9 cellular contexts compared by ENCODE assay signal in genomic region chr3:15207836-15208504, GRCh38. TPM values are rescaled to one million over a fixed set of nuclear protein-coding genes. Genes with fewer than 3 reads are reported as not detected.
DNase-seq lines count a peak whose midpoint lies in the region; ATAC-seq and TF ChIP-seq lines count a peak whose summit lies in the region.
"Had no signal": no experiment of that assay in that cellular context is flagged by ENCODE, and none has a peak within 500 bp of the region (broad histone marks: within the 10 kb centered on the region; RNA-seq: fewer than 3 reads in every experiment).

No MANE protein-coding gene starts in this region.

- peaks cover 11% of the 10 kb centered on the region for H3K36me3 ChIP-seq in suprapubic skin

- peak overlapping the region; percentile 84 for H3K4me3 ChIP-seq in suprapubic skin

- TF ChIP-seq EP300 in suprapubic skin (IDR thresholded peaks at IDR 0.05): no peak

- peak overlapping the region; percentile 98 for H3K27ac ChIP-seq in suprapubic skin

- no peaks in the 10 kb centered on the region for H3K9me3 ChIP-seq in suprapubic skin

- no peaks in the 10 kb centered on the region for H3K9me3 Mint-ChIP-seq in activated CD4-positive, alpha-beta T cell treated with anti-CD3 and anti-CD28 coated beads, Interleukin-2, amount 10 ng/mL, durations not matched to agents 7 days and 5 days
- H3K9me3 Mint-ChIP-seq in activated T-helper 2 cell treated with anti-CD3 and anti-CD28 coated beads, Interferon-gamma antibody, Interleukin-2, Interleukin-4, amounts not matched to agents 10 μg/mL and 5 μg/mL and 100 μg/mL, durations not matched to agents 14 hours and 24 hours and 36 hours: no peaks in the 10 kb centered on the region
- no peaks in the 10 kb centered on the region for H3K9me3 Mint-ChIP-seq in immature natural killer cell

- 62% methylated on average over 5 of the region's 5 CpGs for WGBS in suprapubic skin

- no peak for ATAC-seq in GM18861 (IDR thresholded peaks at IDR 0.05; ENCODE audit: unreplicated experiment)
- ATAC-seq in HG03469 (IDR thresholded peaks at IDR 0.05; ENCODE audit: unreplicated experiment): no peak

- CTCF ChIA-PET in activated CD4-positive, alpha-beta T cell treated with anti-CD3 and anti-CD28 coated beads, Interleukin-2, amount 10 ng/mL, durations not matched to agents 7 days and 5 days (lab: Charles Lee): interaction anchor here (0.6 to 2.9 kb wide), 9 partner anchors 10 to 1709 kb away, joined by 3 to 14 read pairs (median 3); no protein-coding TSS in a partner anchor

- H3K36me3 Mint-ChIP-seq in activated CD4-positive, alpha-beta T cell treated with anti-CD3 and anti-CD28 coated beads, Interleukin-2, amount 10 ng/mL, durations not matched to agents 7 days and 5 days (ENCODE audit: low read depth): peaks cover 7% of the 10 kb centered on the region
- H3K36me3 Mint-ChIP-seq in activated T-helper 2 cell treated with anti-CD3 and anti-CD28 coated beads, Interferon-gamma antibody, Interleukin-2, Interleukin-4, amounts not matched to agents 10 μg/mL and 5 μg/mL and 100 μg/mL, durations not matched to agents 14 hours and 24 hours and 36 hours (ENCODE audit: low read depth): peaks cover 28% of the 10 kb centered on the region
- peaks cover 5 to 7% (median 5%) of the 10 kb centered on the region in 3 donors for H3K36me3 Mint-ChIP-seq in immature natural killer cell

- peak overlapping the region; percentile 58 for H3K4me3 Mint-ChIP-seq in activated CD4-positive, alpha-beta T cell treated with anti-CD3 and anti-CD28 coated beads, Interleukin-2, amount 10 ng/mL, durations not matched to agents 7 days and 5 days
- peak overlapping the region; percentile 96 for H3K4me3 Mint-ChIP-seq in activated T-helper 2 cell treated with anti-CD3 and anti-CD28 coated beads, Interferon-gamma antibody, Interleukin-2, Interleukin-4, amounts not matched to agents 10 μg/mL and 5 μg/mL and 100 μg/mL, durations not matched to agents 14 hours and 24 hours and 36 hours (ENCODE audit: low read depth)
- H3K4me3 Mint-ChIP-seq in immature natural killer cell: peak overlapping the region; percentile 87 to 94 (median 93)

- no peak for TF ChIP-seq POLR2A in suprapubic skin (IDR thresholded peaks at IDR 0.05)

- peaks cover 33% of the 10 kb centered on the region for H3K4me1 Mint-ChIP-seq in activated CD4-positive, alpha-beta T cell treated with anti-CD3 and anti-CD28 coated beads, Interleukin-2, amount 10 ng/mL, durations not matched to agents 7 days and 5 days
- H3K4me1 Mint-ChIP-seq in activated T-helper 2 cell treated with anti-CD3 and anti-CD28 coated beads, Interferon-gamma antibody, Interleukin-2, Interleukin-4, amounts not matched to agents 10 μg/mL and 5 μg/mL and 100 μg/mL, durations not matched to agents 14 hours and 24 hours and 36 hours (ENCODE audit: low read depth): peaks cover 29% of the 10 kb centered on the region
- peaks cover 28 to 59% of the 10 kb centered on the region in 2 donors for H3K4me1 Mint-ChIP-seq in immature natural killer cell

- POLR2A ChIA-PET in activated CD4-positive, alpha-beta T cell treated with anti-CD3 and anti-CD28 coated beads, Interleukin-2, amount 10 ng/mL, durations not matched to agents 7 days and 5 days (lab: Charles Lee): interaction anchor here (0.5 kb wide), 1 partner anchor 148 kb away, joined by 3 read pairs; no protein-coding TSS in a partner anchor

- DNase-seq in activated CD4-positive, alpha-beta T cell treated with anti-CD3 and anti-CD28 coated beads, Interleukin-2, amount 10 ng/mL, durations not matched to agents 7 days and 5 days: no peak
- no peak for DNase-seq in activated CD4-positive, alpha-beta T cell treated with anti-CD3 and anti-CD28 coated beads, Interleukin-2, amount 50 U/mL, for 1 hour
- DNase-seq in activated T-helper 2 cell treated with anti-CD3 and anti-CD28 coated beads, Interferon-gamma antibody, Interleukin-2, Interleukin-4, amounts not matched to agents 10 μg/mL and 5 μg/mL and 100 μg/mL, durations not matched to agents 14 hours and 24 hours and 36 hours (ENCODE audit: low spot score): no peak
- no peak for DNase-seq in immature natural killer cell
- no peak for DNase-seq in suprapubic skin (ENCODE audit: low spot score in 2 of 2)
- DNase-seq in epidermal melanocyte (ENCODE audit: insufficient read length, low spot score): no peak
- DNase-seq: NCI-H1436 treated with DMSO at 0.1 percent for 48 hours had no signal

- intact Hi-C loops in activated T-helper 2 cell treated with anti-CD3 and anti-CD28 coated beads, Interferon-gamma antibody, Interleukin-2, Interleukin-4, amounts not matched to agents 10 μg/mL and 5 μg/mL and 100 μg/mL, durations not matched to agents 14 hours and 24 hours and 36 hours (cut with micrococcal nuclease): loop anchor here (2.0 to 10.0 kb wide), 7 partner anchors 39 to 1037 kb away; partner anchors contain the start of genes CCDC174, NR2C2 and RBSN

- H3K27ac Mint-ChIP-seq in activated CD4-positive, alpha-beta T cell treated with anti-CD3 and anti-CD28 coated beads, Interleukin-2, amount 10 ng/mL, durations not matched to agents 7 days and 5 days: no peak overlapping the region
- peak overlapping the region; percentile 55 for H3K27ac Mint-ChIP-seq in activated T-helper 2 cell treated with anti-CD3 and anti-CD28 coated beads, Interferon-gamma antibody, Interleukin-2, Interleukin-4, amounts not matched to agents 10 μg/mL and 5 μg/mL and 100 μg/mL, durations not matched to agents 14 hours and 24 hours and 36 hours
- H3K27ac Mint-ChIP-seq in immature natural killer cell: peak overlapping the region; percentile 46 to 92 (median 68)

- H3K27me3 Mint-ChIP-seq in activated CD4-positive, alpha-beta T cell treated with anti-CD3 and anti-CD28 coated beads, Interleukin-2, amount 10 ng/mL, durations not matched to agents 7 days and 5 days: no peaks in the 10 kb centered on the region
- no peaks in the 10 kb centered on the region for H3K27me3 Mint-ChIP-seq in activated T-helper 2 cell treated with anti-CD3 and anti-CD28 coated beads, Interferon-gamma antibody, Interleukin-2, Interleukin-4, amounts not matched to agents 10 μg/mL and 5 μg/mL and 100 μg/mL, durations not matched to agents 14 hours and 24 hours and 36 hours (ENCODE audit: low read depth)
- H3K27me3 Mint-ChIP-seq in immature natural killer cell (ENCODE audit: low read depth in 3 of 3): peaks cover 2 to 5% (median 2%) of the 10 kb centered on the region in 3 donors

- no peaks in the 10 kb centered on the region for H3K27me3 ChIP-seq in suprapubic skin

- TF ChIP-seq CTCF in suprapubic skin (IDR thresholded peaks at IDR 0.05): no peak

- peaks cover 22% of the 10 kb centered on the region for H3K4me1 ChIP-seq in suprapubic skin

RNA-seq across cellular contexts. Expression of gene CAPN7, which starts 1.9 kb away (rescaled TPM):
- total RNA-seq in activated CD4-positive, alpha-beta T cell treated with anti-CD3 and anti-CD28 coated beads, Interleukin-2, amount 10 ng/mL, durations not matched to agents 7 days and 5 days: 10 to 100 TPM; 25.0 to 27.0 TPM
- 31.8 and 33.4 TPM in 2 replicates for total RNA-seq in activated T-helper 2 cell treated with anti-CD3 and anti-CD28 coated beads, Interferon-gamma antibody, Interleukin-2, Interleukin-4, amounts not matched to agents 10 μg/mL and 5 μg/mL and 100 μg/mL, durations not matched to agents 14 hours and 24 hours and 36 hours
- 10 to 100 TPM in 2 of 3 donors, 1 to 10 TPM in 1; 4.1 to 25.7 (median 19.4) TPM for polyA plus RNA-seq in immature natural killer cell
- total RNA-seq in suprapubic skin: 100 to 1,000 TPM in 1 of 4 donors, 10 to 100 TPM in 3; 32.0 to 112 (median 38.2) TPM
